In the genomic region with DNA sequence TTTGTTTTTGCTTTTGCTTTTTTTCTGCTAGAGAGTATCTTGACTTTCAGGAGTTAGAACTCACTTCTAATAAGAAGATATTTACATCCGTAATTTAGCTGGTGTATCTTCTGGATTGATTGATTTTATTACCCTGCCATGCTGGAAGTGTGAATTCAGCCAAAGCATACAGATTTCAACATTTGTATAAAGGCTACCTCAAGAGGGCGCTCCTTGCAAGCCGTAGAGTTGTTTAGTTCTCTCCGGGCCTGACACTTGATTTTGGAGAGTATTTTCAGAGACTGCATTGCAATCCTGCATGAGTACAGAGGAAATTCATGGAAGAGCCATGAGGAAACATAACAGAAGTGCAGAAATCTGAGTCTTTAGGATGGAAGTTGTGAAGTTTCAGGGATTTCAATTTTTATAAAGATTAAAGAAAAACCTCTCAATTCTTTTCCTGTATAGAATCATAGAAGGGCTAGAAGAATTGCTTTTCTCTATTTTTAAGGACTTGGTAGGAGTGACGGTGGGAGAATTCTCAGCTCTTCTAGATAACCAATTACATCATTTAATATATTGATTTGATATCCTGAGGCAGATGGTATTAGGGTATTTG, we compare ENCODE assay signal across 8 cellular contexts.
DNase-seq lines count a peak whose midpoint lies in the region; TF ChIP-seq lines count a peak whose summit lies in the region.

No MANE protein-coding gene starts in this region.

- H3K4me3 ChIP-seq in astrocyte of the cerebellum (ENCODE audit: low read depth, low read length), result no peak overlapping the region

- H3K4me1 Mint-ChIP-seq in T-helper 2 cell treated with Interferon-gamma antibody and Interleukin-4, amounts not matched to agents 5 μg/mL and 100 μg/mL, for 36 hours (ENCODE audit: low read depth), result peaks cover 9% of the 10 kb centered on the region

- no peak overlapping the region for H3K4me3 Mint-ChIP-seq in T-helper 2 cell treated with Interferon-gamma antibody and Interleukin-4, amounts not matched to agents 5 μg/mL and 100 μg/mL, for 36 hours

- H3K27me3 Mint-ChIP-seq in T-helper 2 cell treated with Interferon-gamma antibody and Interleukin-4, amounts not matched to agents 5 μg/mL and 100 μg/mL, for 36 hours (ENCODE audit: low read depth), result peaks cover 3% of the 10 kb centered on the region

- no peaks in the 10 kb centered on the region for H3K9me3 Mint-ChIP-seq in T-helper 2 cell treated with Interferon-gamma antibody and Interleukin-4, amounts not matched to agents 5 μg/mL and 100 μg/mL, for 36 hours

- peak; percentile 70 for TF ChIP-seq CTCF in astrocyte of the cerebellum (IDR thresholded peaks at IDR 0.05; ENCODE audit: low read depth, low read length, missing control alignments)

- peak; percentile 1 for DNase-seq in DMS153 (lab: John Stamatoyannopoulos, UW)
- DNase-seq in H4 (ENCODE audit: low spot score), result peak; percentile 25
- DNase-seq in NCI-H1417 treated with DMSO at 0.1 percent for 48 hours (lab: John Stamatoyannopoulos, UW), result peak; percentile 36
- DNase-seq in T-helper 2 cell treated with Interferon-gamma antibody and Interleukin-4, amounts not matched to agents 5 μg/mL and 100 μg/mL, for 36 hours (ENCODE audit: low spot score), result peak; percentile 52
- DNase-seq in astrocyte of the cerebellum (ENCODE audit: low read depth), result peak; percentile 66
- DNase-seq in iPS-NIHi7 (ENCODE audit: extremely low spot score), result peak; percentile 74
- DNase-seq in stimulated activated CD4-positive, alpha-beta T cell treated with anti-CD3 and anti-CD28 coated beads, Interleukin-1b, Interleukin-23, amount 100 ng/mL, for 1 hour (ENCODE audit: low read depth in 2 of 2), result peak; percentile 38 to 45
- DNase-seq in effector CD8-positive, alpha-beta T cell (lab: John Stamatoyannopoulos, UW), result no peak

- no peaks in the 10 kb centered on the region for H3K36me3 Mint-ChIP-seq in T-helper 2 cell treated with Interferon-gamma antibody and Interleukin-4, amounts not matched to agents 5 μg/mL and 100 μg/mL, for 36 hours (ENCODE audit: low read depth)

- H3K27ac Mint-ChIP-seq in T-helper 2 cell treated with Interferon-gamma antibody and Interleukin-4, amounts not matched to agents 5 μg/mL and 100 μg/mL, for 36 hours, result no peak overlapping the region

- in situ Hi-C loops in astrocyte of the cerebellum (cut with HindIII; ENCODE audit: low sequenced_read_pairs), result loop anchor here (5.0 to 25.0 kb wide), 3 partner anchors 56 to 334 kb away; partner anchors contain the start of gene CLDN20
